1 cellular context compared by ENCODE assay signal in the genomic region with DNA sequence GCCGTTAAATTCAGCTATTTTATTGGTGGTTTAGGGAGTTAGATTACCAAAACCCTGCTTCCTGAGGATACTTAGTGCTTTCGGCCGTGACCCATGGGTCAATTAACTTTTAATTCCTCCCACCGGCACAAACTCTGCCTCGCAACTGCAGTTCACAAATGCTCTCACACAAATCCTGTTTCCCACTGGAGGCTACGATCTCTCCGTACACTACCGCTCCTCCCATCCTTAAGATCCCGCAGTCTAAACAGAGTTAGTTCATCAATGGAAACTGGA.
A peak's percentile ranks its signal among the peaks of the same experiment; 100 is the strongest.
TF ChIP-seq lines count a peak whose summit lies in the region.

No MANE protein-coding gene starts in this region.

TF ChIP-seq in HepG2, 621 proteins besides CTCF, POLR2A, EP300 and RAD21 (continued from another document and continues in another):
- TF ChIP-seq PAWR (CRISPR knock-in tag; IDR thresholded peaks at IDR 0.05; ENCODE audit: borderline replicate concordance) = no peak
- 0 out of 2 replicates have a peak, but pooled peaks have one; percentile 4 for TF ChIP-seq SIN3B (IDR thresholded peaks at IDR 0.05; ENCODE audit: low read length)
- TF ChIP-seq ZNF160 (CRISPR knock-in tag; IDR thresholded peaks at IDR 0.05) = no peak
- peak; percentile 63; the same call in 1 of the 2 replicates for TF ChIP-seq TAF1 (CRISPR knock-in tag; IDR thresholded peaks at IDR 0.05)
- no peak for TF ChIP-seq ZSCAN31 (CRISPR knock-in tag; IDR thresholded peaks at IDR 0.05; ENCODE audit: low read depth)
- TF ChIP-seq, protein P1, sequence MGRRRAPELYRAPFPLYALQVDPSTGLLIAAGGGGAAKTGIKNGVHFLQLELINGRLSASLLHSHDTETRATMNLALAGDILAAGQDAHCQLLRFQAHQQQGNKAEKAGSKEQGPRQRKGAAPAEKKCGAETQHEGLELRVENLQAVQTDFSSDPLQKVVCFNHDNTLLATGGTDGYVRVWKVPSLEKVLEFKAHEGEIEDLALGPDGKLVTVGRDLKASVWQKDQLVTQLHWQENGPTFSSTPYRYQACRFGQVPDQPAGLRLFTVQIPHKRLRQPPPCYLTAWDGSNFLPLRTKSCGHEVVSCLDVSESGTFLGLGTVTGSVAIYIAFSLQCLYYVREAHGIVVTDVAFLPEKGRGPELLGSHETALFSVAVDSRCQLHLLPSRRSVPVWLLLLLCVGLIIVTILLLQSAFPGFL (CRISPR knock-in tag; IDR thresholded peaks at IDR 0.05) = no peak
- TF ChIP-seq MEF2D (CRISPR knock-in tag; IDR thresholded peaks at IDR 0.05) = no peak
- no peak for TF ChIP-seq ZNF3 (CRISPR knock-in tag; IDR thresholded peaks at IDR 0.05)
- TF ChIP-seq NFATC3 (CRISPR knock-in tag; IDR thresholded peaks at IDR 0.05) = no peak
- TF ChIP-seq POLR2G (IDR thresholded peaks at IDR 0.05; ENCODE audit: low read depth, low read length) = peak; percentile 69
- TF ChIP-seq, protein P2, sequence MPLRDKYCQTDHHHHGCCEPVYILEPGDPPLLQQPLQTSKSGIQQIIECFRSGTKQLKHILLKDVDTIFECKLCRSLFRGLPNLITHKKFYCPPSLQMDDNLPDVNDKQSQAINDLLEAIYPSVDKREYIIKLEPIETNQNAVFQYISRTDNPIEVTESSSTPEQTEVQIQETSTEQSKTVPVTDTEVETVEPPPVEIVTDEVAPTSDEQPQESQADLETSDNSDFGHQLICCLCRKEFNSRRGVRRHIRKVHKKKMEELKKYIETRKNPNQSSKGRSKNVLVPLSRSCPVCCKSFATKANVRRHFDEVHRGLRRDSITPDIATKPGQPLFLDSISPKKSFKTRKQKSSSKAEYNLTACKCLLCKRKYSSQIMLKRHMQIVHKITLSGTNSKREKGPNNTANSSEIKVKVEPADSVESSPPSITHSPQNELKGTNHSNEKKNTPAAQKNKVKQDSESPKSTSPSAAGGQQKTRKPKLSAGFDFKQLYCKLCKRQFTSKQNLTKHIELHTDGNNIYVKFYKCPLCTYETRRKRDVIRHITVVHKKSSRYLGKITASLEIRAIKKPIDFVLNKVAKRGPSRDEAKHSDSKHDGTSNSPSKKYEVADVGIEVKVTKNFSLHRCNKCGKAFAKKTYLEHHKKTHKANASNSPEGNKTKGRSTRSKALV (CRISPR knock-in tag; IDR thresholded peaks at IDR 0.05) = peak; percentile 16; the same call in 1 of the 2 replicates
- TF ChIP-seq, protein P3, sequence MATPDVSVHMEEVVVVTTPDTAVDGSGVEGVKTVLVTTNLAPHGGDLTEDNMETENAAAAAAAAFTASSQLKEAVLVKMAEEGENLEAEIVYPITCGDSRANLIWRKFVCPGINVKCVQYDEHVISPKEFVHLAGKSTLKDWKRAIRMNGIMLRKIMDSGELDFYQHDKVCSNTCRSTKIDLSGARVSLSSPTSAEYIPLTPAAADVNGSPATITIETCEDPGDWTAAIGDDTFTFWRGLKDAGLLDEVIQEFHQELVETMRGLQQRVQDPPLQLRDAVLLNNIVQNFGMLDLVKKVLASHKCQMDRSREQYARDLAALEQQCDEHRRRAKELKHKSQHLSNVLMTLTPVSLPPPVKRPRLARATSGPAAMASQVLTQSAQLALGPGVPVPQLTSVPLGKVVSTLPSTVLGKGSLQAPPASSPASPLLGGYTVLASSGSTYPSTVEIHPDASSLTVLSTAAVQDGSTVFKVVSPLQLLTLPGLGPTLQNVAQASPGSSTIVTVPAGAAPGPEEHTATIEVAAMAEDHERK (CRISPR knock-in tag; IDR thresholded peaks at IDR 0.05; ENCODE audit: low read depth) = no peak
- 0 out of 2 replicates have a peak, but pooled peaks have one; percentile 3 for TF ChIP-seq ZNF598 (CRISPR knock-in tag; IDR thresholded peaks at IDR 0.05; ENCODE audit: borderline replicate concordance)
- no peak for TF ChIP-seq ZNF616 (CRISPR knock-in tag; IDR thresholded peaks at IDR 0.05; ENCODE audit: low read depth)
- TF ChIP-seq RXRB (CRISPR knock-in tag; IDR thresholded peaks at IDR 0.05; ENCODE audit: borderline replicate concordance) = no peak
- no peak; the same call in none of the 2 replicates for TF ChIP-seq PHF8 (CRISPR knock-in tag; IDR thresholded peaks at IDR 0.05)
- TF ChIP-seq, protein P4, sequence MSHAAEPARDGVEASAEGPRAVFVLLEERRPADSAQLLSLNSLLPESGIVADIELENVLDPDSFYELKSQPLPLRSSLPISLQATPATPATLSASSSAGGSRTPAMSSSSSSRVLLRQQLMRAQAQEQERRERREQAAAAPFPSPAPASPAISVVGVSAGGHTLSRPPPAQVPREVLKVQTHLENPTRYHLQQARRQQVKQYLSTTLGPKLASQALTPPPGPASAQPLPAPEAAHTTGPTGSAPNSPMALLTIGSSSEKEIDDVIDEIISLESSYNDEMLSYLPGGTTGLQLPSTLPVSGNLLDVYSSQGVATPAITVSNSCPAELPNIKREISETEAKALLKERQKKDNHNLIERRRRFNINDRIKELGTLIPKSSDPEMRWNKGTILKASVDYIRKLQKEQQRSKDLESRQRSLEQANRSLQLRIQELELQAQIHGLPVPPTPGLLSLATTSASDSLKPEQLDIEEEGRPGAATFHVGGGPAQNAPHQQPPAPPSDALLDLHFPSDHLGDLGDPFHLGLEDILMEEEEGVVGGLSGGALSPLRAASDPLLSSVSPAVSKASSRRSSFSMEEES (CRISPR knock-in tag; IDR thresholded peaks at IDR 0.05) = 0 out of 2 replicates have a peak, but pooled peaks have one; percentile 4
- TF ChIP-seq HCFC1 (IDR thresholded peaks at IDR 0.05; ENCODE audit: low read depth, low read length) = no peak
- TF ChIP-seq ZNF678 (CRISPR knock-in tag; IDR thresholded peaks at IDR 0.05) = no peak
- TF ChIP-seq HDAC1 (CRISPR knock-in tag; IDR thresholded peaks at IDR 0.05) = no peak
- no peak for TF ChIP-seq ZBTB8A (CRISPR knock-in tag; IDR thresholded peaks at IDR 0.05; ENCODE audit: borderline replicate concordance, low read depth)
- TF ChIP-seq HOXA7 (CRISPR knock-in tag; IDR thresholded peaks at IDR 0.05) = no peak
- no peak for TF ChIP-seq STAG1 (CRISPR knock-in tag; IDR thresholded peaks at IDR 0.05)
- TF ChIP-seq, protein P5, sequence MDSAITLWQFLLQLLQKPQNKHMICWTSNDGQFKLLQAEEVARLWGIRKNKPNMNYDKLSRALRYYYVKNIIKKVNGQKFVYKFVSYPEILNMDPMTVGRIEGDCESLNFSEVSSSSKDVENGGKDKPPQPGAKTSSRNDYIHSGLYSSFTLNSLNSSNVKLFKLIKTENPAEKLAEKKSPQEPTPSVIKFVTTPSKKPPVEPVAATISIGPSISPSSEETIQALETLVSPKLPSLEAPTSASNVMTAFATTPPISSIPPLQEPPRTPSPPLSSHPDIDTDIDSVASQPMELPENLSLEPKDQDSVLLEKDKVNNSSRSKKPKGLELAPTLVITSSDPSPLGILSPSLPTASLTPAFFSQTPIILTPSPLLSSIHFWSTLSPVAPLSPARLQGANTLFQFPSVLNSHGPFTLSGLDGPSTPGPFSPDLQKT (CRISPR knock-in tag; IDR thresholded peaks at IDR 0.05; ENCODE audit: borderline replicate concordance) = no peak
- TF ChIP-seq, protein P6, sequence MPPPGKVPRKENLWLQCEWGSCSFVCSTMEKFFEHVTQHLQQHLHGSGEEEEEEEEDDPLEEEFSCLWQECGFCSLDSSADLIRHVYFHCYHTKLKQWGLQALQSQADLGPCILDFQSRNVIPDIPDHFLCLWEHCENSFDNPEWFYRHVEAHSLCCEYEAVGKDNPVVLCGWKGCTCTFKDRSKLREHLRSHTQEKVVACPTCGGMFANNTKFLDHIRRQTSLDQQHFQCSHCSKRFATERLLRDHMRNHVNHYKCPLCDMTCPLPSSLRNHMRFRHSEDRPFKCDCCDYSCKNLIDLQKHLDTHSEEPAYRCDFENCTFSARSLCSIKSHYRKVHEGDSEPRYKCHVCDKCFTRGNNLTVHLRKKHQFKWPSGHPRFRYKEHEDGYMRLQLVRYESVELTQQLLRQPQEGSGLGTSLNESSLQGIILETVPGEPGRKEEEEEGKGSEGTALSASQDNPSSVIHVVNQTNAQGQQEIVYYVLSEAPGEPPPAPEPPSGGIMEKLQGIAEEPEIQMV (CRISPR knock-in tag; IDR thresholded peaks at IDR 0.05; ENCODE audit: low read depth) = no peak
- TF ChIP-seq ELF1 (CRISPR knock-in tag; IDR thresholded peaks at IDR 0.05) = no peak
- TF ChIP-seq, protein P7, sequence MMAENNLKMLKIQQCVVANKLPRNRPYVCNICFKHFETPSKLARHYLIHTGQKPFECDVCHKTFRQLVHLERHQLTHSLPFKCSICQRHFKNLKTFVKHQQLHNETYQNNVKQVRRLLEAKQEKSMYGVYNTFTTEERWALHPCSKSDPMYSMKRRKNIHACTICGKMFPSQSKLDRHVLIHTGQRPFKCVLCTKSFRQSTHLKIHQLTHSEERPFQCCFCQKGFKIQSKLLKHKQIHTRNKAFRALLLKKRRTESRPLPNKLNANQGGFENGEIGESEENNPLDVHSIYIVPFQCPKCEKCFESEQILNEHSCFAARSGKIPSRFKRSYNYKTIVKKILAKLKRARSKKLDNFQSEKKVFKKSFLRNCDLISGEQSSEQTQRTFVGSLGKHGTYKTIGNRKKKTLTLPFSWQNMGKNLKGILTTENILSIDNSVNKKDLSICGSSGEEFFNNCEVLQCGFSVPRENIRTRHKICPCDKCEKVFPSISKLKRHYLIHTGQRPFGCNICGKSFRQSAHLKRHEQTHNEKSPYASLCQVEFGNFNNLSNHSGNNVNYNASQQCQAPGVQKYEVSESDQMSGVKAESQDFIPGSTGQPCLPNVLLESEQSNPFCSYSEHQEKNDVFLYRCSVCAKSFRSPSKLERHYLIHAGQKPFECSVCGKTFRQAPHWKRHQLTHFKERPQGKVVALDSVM (CRISPR knock-in tag; IDR thresholded peaks at IDR 0.05) = no peak
- TF ChIP-seq MAZ (IDR thresholded peaks at IDR 0.05; ENCODE audit: borderline replicate concordance, low read depth, low read length) = no peak
- no peak for TF ChIP-seq MAZ (CRISPR knock-in tag; IDR thresholded peaks at IDR 0.05; ENCODE audit: low read depth)
- TF ChIP-seq, protein P8, sequence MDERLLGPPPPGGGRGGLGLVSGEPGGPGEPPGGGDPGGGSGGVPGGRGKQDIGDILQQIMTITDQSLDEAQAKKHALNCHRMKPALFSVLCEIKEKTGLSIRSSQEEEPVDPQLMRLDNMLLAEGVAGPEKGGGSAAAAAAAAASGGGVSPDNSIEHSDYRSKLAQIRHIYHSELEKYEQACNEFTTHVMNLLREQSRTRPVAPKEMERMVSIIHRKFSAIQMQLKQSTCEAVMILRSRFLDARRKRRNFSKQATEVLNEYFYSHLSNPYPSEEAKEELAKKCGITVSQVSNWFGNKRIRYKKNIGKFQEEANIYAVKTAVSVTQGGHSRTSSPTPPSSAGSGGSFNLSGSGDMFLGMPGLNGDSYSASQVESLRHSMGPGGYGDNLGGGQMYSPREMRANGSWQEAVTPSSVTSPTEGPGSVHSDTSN (CRISPR knock-in tag; IDR thresholded peaks at IDR 0.05) = peak; percentile 74
- no peak for TF ChIP-seq ZBTB3 (CRISPR knock-in tag; IDR thresholded peaks at IDR 0.05; ENCODE audit: borderline replicate concordance, low read depth)
- TF ChIP-seq, protein P9, sequence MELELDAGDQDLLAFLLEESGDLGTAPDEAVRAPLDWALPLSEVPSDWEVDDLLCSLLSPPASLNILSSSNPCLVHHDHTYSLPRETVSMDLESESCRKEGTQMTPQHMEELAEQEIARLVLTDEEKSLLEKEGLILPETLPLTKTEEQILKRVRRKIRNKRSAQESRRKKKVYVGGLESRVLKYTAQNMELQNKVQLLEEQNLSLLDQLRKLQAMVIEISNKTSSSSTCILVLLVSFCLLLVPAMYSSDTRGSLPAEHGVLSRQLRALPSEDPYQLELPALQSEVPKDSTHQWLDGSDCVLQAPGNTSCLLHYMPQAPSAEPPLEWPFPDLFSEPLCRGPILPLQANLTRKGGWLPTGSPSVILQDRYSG (CRISPR knock-in tag; IDR thresholded peaks at IDR 0.05) = no peak
- TF ChIP-seq NFIC (IDR thresholded peaks at IDR 0.05; ENCODE audit: low read length) = no peak
- TF ChIP-seq, protein P10, sequence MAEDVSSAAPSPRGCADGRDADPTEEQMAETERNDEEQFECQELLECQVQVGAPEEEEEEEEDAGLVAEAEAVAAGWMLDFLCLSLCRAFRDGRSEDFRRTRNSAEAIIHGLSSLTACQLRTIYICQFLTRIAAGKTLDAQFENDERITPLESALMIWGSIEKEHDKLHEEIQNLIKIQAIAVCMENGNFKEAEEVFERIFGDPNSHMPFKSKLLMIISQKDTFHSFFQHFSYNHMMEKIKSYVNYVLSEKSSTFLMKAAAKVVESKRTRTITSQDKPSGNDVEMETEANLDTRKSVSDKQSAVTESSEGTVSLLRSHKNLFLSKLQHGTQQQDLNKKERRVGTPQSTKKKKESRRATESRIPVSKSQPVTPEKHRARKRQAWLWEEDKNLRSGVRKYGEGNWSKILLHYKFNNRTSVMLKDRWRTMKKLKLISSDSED (CRISPR knock-in tag; IDR thresholded peaks at IDR 0.05) = no peak
- TF ChIP-seq ZNF780A (CRISPR knock-in tag; IDR thresholded peaks at IDR 0.05) = no peak
- no peak for TF ChIP-seq TAF15 (IDR thresholded peaks at IDR 0.05; ENCODE audit: low read depth, low read length, poor library complexity, severe bottlenecking)
- TF ChIP-seq ZNF572 (CRISPR knock-in tag; IDR thresholded peaks at IDR 0.05) = no peak
- TF ChIP-seq KDM1A (CRISPR knock-in tag; IDR thresholded peaks at IDR 0.05) = no peak
- TF ChIP-seq, protein P11, sequence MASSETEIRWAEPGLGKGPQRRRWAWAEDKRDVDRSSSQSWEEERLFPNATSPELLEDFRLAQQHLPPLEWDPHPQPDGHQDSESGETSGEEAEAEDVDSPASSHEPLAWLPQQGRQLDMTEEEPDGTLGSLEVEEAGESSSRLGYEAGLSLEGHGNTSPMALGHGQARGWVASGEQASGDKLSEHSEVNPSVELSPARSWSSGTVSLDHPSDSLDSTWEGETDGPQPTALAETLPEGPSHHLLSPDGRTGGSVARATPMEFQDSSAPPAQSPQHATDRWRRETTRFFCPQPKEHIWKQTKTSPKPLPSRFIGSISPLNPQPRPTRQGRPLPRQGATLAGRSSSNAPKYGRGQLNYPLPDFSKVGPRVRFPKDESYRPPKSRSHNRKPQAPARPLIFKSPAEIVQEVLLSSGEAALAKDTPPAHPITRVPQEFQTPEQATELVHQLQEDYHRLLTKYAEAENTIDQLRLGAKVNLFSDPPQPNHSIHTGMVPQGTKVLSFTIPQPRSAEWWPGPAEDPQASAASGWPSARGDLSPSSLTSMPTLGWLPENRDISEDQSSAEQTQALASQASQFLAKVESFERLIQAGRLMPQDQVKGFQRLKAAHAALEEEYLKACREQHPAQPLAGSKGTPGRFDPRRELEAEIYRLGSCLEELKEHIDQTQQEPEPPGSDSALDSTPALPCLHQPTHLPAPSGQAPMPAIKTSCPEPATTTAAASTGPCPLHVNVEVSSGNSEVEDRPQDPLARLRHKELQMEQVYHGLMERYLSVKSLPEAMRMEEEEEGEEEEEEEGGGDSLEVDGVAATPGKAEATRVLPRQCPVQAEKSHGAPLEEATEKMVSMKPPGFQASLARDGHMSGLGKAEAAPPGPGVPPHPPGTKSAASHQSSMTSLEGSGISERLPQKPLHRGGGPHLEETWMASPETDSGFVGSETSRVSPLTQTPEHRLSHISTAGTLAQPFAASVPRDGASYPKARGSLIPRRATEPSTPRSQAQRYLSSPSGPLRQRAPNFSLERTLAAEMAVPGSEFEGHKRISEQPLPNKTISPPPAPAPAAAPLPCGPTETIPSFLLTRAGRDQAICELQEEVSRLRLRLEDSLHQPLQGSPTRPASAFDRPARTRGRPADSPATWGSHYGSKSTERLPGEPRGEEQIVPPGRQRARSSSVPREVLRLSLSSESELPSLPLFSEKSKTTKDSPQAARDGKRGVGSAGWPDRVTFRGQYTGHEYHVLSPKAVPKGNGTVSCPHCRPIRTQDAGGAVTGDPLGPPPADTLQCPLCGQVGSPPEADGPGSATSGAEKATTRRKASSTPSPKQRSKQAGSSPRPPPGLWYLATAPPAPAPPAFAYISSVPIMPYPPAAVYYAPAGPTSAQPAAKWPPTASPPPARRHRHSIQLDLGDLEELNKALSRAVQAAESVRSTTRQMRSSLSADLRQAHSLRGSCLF (CRISPR knock-in tag; IDR thresholded peaks at IDR 0.05; ENCODE audit: borderline replicate concordance) = no peak
- TF ChIP-seq ZFP62 (CRISPR knock-in tag; IDR thresholded peaks at IDR 0.05) = no peak
